ENCODE assay signal across 24 cellular contexts in genomic region chr14:30020271-30020670, GRCh38.
DNase-seq lines count a peak whose midpoint lies in the region; ATAC-seq and TF ChIP-seq lines count a peak whose summit lies in the region.
"Had no signal": no experiment of that assay in that cellular context is flagged by ENCODE, and none has a peak within 500 bp of the region (broad histone marks: within the 10 kb centered on the region; RNA-seq: fewer than 3 reads in every experiment).

No MANE protein-coding gene starts in this region.

- no peaks in the 10 kb centered on the region for H3K9me3 ChIP-seq in neural cell (ENCODE audit: low read length)
- H3K9me3 ChIP-seq: A549, SK-N-SH had no signal

- TF ChIP-seq CTCF in neural cell (IDR thresholded peaks at IDR 0.05; ENCODE audit: poor library complexity, severe bottlenecking) = no peak

- no peaks in the 10 kb centered on the region for H4K20me1 ChIP-seq in neural cell (ENCODE audit: insufficient read depth)
- H4K20me1 ChIP-seq: BLaER1 had no signal

- TF ChIP-seq EP300 in neural cell (conservative IDR thresholded peaks at IDR 0.05; ENCODE audit: poor library complexity, severe bottlenecking) = peak; percentile 80

- H3K4me3 ChIP-seq in neural cell (ENCODE audit: low read length) = peak overlapping the region; percentile 9
- H3K4me3 ChIP-seq: A549, BLaER1, GM23338 had no signal

- ATAC-seq in GM18517 (IDR thresholded peaks at IDR 0.05; ENCODE audit: unreplicated experiment) = no peak
- ATAC-seq: A549, GM23338, PC-3, T-cell had no signal

- no peaks in the 10 kb centered on the region for H3F3A ChIP-seq in neural cell (ENCODE audit: insufficient read depth, low read length, poor library complexity, severe bottlenecking)

- H3K9ac ChIP-seq in neural cell (ENCODE audit: low read length) = peak overlapping the region; percentile 28
- H3K9ac ChIP-seq: BLaER1, SK-N-SH had no signal

- no peaks in the 10 kb centered on the region for H3K79me2 ChIP-seq in neural cell (replicated peaks; ENCODE audit: insufficient read depth, low read length)

- TF ChIP-seq RAD21 in neural cell (conservative IDR thresholded peaks at IDR 0.05) = no peak

- no peak overlapping the region for H2AFZ ChIP-seq in neural cell (ENCODE audit: low read depth, low read length)
- H2AFZ ChIP-seq: GM23338 had no signal

- H3K27ac ChIP-seq in neural cell (ENCODE audit: low read length) = peak overlapping the region; percentile 86
- H3K27ac ChIP-seq: A549, BLaER1 had no signal

- H3K9me2 ChIP-seq in neural cell (ENCODE audit: insufficient read depth, low read length) = no peaks in the 10 kb centered on the region
- H3K9me2 ChIP-seq: SK-N-SH had no signal

- H3K4me2 ChIP-seq in neural cell (ENCODE audit: low read length) = peak overlapping the region; percentile 22
- H3K4me2 ChIP-seq: A549, BLaER1, GM23338, SK-N-SH had no signal

- no peaks in the 10 kb centered on the region for H3K27me3 ChIP-seq in neural cell (ENCODE audit: insufficient read depth, low read depth, low read length)
- H3K27me3 ChIP-seq: BLaER1 had no signal

- DNase-seq in NCI-H1092 (lab: John Stamatoyannopoulos, UW) (peak; percentile 52), NCI-H1436 (lab: John Stamatoyannopoulos, UW) (peak; percentile 71), NCI-H2171 treated with DMSO at 0.1 percent for 48 hours (lab: John Stamatoyannopoulos, UW) (peak; percentile 19), NCI-H345 treated with DMSO at 0.1 percent for 48 hours (lab: John Stamatoyannopoulos, UW; ENCODE audit: unreplicated experiment) (no peak), mucosa of gallbladder (ENCODE audit: low spot score) (no peak)
- DNase-seq: Calu3; CD4-positive, alpha-beta memory T cell; GF-D8; HCEC 1CT; IMR-90; NCI-H1048; NCI-H2029 treated with DMSO at 0.1 percent for 48 hours; NCI-H446 treated with DMSO at 0.1 percent for 48 hours; NCI-H774; PC-3; RPMI8226; SHP77 treated with DMSO at 0.1 percent for 48 hours; SK-N-SH; T-cell had no signal

- no peaks in the 10 kb centered on the region for H3K36me3 ChIP-seq in neural cell (ENCODE audit: insufficient read depth, low read length)
- H3K36me3 ChIP-seq: BLaER1 had no signal

TF ChIP-seq in neural cell, 6 proteins besides CTCF, POLR2A, EP300 and RAD21:
- TF ChIP-seq POLR2AphosphoS5 (IDR thresholded peaks at IDR 0.05) (peak; percentile 82), SMC3 (conservative IDR thresholded peaks at IDR 0.05; ENCODE audit: poor library complexity) (no peak), REST (IDR thresholded peaks at IDR 0.05; ENCODE audit: borderline replicate concordance) (no peak), TAF1 (IDR thresholded peaks at IDR 0.05; ENCODE audit: low read depth) (no peak)

Comparison
In these comparisons a context has a peak if more than half of its experiments do, and no peak if none do; other contexts are left out.
1. DNase-seq: peak in NCI-H1092 (single experiment), NCI-H1436 (single experiment) and NCI-H2171 treated with DMSO at 0.1 percent for 48 hours (single experiment); none in NCI-H345 treated with DMSO at 0.1 percent for 48 hours (single experiment) and mucosa of gallbladder (single experiment).